9 cellular contexts compared by ENCODE assay signal in genomic region chr3:124986153-124987143, GRCh38. TPM values are rescaled to one million over a fixed set of nuclear protein-coding genes. Genes with fewer than 3 reads are reported as not detected.
DNase-seq lines count a peak whose midpoint lies in the region; ATAC-seq and TF ChIP-seq lines count a peak whose summit lies in the region.
"Had no signal": no experiment of that assay in that cellular context is flagged by ENCODE, and none has a peak within 500 bp of the region (broad histone marks: within the 10 kb centered on the region; RNA-seq: fewer than 3 reads in every experiment).

No MANE protein-coding gene starts in this region.

- H3K36me3 ChIP-seq in gastrocnemius medialis, result peaks cover 0 to 11% of the 10 kb centered on the region in 2 donors

- no peak for DNase-seq in GM12864 (ENCODE audit: low read depth)
- DNase-seq in RKO (ENCODE audit: low spot score), result peak; percentile 70
- peak; percentile 91 for DNase-seq in fibroblast of villous mesenchyme (ENCODE audit: low read depth)
- DNase-seq in gastrocnemius medialis, result no peak
- no peak for DNase-seq in erythroblast (lab: John Stamatoyannopoulos, UW)
- no peak for DNase-seq in NCI-H187 treated with DMSO at 0.1 percent for 48 hours (lab: John Stamatoyannopoulos, UW)
- DNase-seq in immature natural killer cell, result no peak
- DNase-seq: NCI-H1048 had no signal

- peak overlapping the region in 2 of 6 donors; percentile 26 to 28 for H3K27ac Mint-ChIP-seq in immature natural killer cell

- H3K9me3 ChIP-seq in gastrocnemius medialis, result no peaks in the 10 kb centered on the region

- H3K4me1 Mint-ChIP-seq in immature natural killer cell, result peaks cover 14 to 25% of the 10 kb centered on the region in 2 donors

- ATAC-seq in gastrocnemius medialis, result no peak
- ATAC-seq in HG03354 (IDR thresholded peaks at IDR 0.05; ENCODE audit: poor library complexity, severe bottlenecking, unreplicated experiment), result no peak

- intact Hi-C loops in gastrocnemius medialis (cut with DNase I; ENCODE audit: low total_unique reads), result no loop called here

- peaks cover 12 to 48% (median 25%) of the 10 kb centered on the region in 3 donors for H3K36me3 Mint-ChIP-seq in immature natural killer cell

- H3K27ac ChIP-seq in gastrocnemius medialis, result peak overlapping the region; percentile 17 to 51 (median 40)

- H3K27me3 ChIP-seq in gastrocnemius medialis, result no peaks in the 10 kb centered on the region

- TF ChIP-seq CTCF in GM12864 (IDR thresholded peaks at IDR 0.05; ENCODE audit: low read depth, low read length, missing control alignments) (peak; percentile 16), fibroblast of villous mesenchyme (IDR thresholded peaks at IDR 0.05; ENCODE audit: insufficient read depth, low read depth, low read length) (peak; percentile 63), gastrocnemius medialis (IDR thresholded peaks at IDR 0.05 in 4 of 5, conservative IDR thresholded peaks at IDR 0.05 in 1 of 5) (peak in 1 of 5 experiments; percentile 19)

- H3K4me3 Mint-ChIP-seq in immature natural killer cell, result no peak overlapping the region

- H3K27me3 Mint-ChIP-seq in immature natural killer cell (ENCODE audit: low read depth in 3 of 3), result peaks cover 0 to 4% (median 3%) of the 10 kb centered on the region in 3 donors

- no peaks in the 10 kb centered on the region for H3K9me3 Mint-ChIP-seq in immature natural killer cell

- in situ Hi-C loops in gastrocnemius medialis (cut with MboI; ENCODE audit: low sequenced_read_pairs in 4 of 4), result no loop called here

- H3K4me3 ChIP-seq in GM12864 (ENCODE audit: low read depth, low read length) (no peak overlapping the region), fibroblast of villous mesenchyme (ENCODE audit: low read depth, low read length) (no peak overlapping the region), gastrocnemius medialis (no peak overlapping the region)

- peaks cover 4 to 7% of the 10 kb centered on the region in 2 donors for H3K4me1 ChIP-seq in gastrocnemius medialis

- TF ChIP-seq POLR2A in gastrocnemius medialis (IDR thresholded peaks at IDR 0.05) (no peak), erythroblast (IDR thresholded peaks at IDR 0.05; ENCODE audit: low read length) (no peak)

RNA-seq across cellular contexts. Expression of gene MUC13, which starts 51.9 kb away (rescaled TPM):
- total RNA-seq in fibroblast of villous mesenchyme (0.32 TPM in 1 of 2 replicates, not detected in the other), gastrocnemius medialis (1 to 10 TPM in 1 of 4 donors, not detected in 3; 1.7 TPM)
- not detected for polyA plus RNA-seq in immature natural killer cell

Comparison
In these comparisons a context has a peak if more than half of its experiments do, and no peak if none do; other contexts are left out.
1. DNase-seq: peak in RKO (single experiment) and fibroblast of villous mesenchyme (single experiment); none in GM12864 (single experiment), gastrocnemius medialis (0 of 2), erythroblast (0 of 2), NCI-H187 treated with DMSO at 0.1 percent for 48 hours (single experiment) and immature natural killer cell (0 of 3).